Comparison of ENCODE assay signal across 8 cellular contexts in genomic region chr3:18442743-18443669, GRCh38. TPM values are rescaled to one million over a fixed set of nuclear protein-coding genes. Genes with fewer than 3 reads are reported as not detected.
DNase-seq lines count a peak whose midpoint lies in the region; ATAC-seq and TF ChIP-seq lines count a peak whose summit lies in the region.

No MANE protein-coding gene starts in this region.

- peak overlapping the region; percentile 72 for H3K4me3 ChIP-seq in left ventricle myocardium inferior
- peak overlapping the region; percentile 49 for H3K4me3 ChIP-seq in astrocyte of the cerebellum (ENCODE audit: low read depth, low read length)

- TF ChIP-seq CTCF in left ventricle myocardium inferior (IDR thresholded peaks at IDR 0.05; ENCODE audit: borderline replicate concordance) (no peak), astrocyte of the cerebellum (IDR thresholded peaks at IDR 0.05; ENCODE audit: low read depth, low read length, missing control alignments) (no peak), natural killer cell (IDR thresholded peaks at IDR 0.05) (no peak)

- peaks cover 73% of the 10 kb centered on the region for H3K27me3 ChIP-seq in left ventricle myocardium inferior (ENCODE audit: low read depth)

- in situ Hi-C loops in astrocyte of the cerebellum (cut with HindIII; ENCODE audit: low sequenced_read_pairs), result no loop called here

- H3K9me3 ChIP-seq in left ventricle myocardium inferior (replicated peaks), result no peaks in the 10 kb centered on the region

- DNase-seq in left ventricle myocardium inferior, result no peak
- DNase-seq in Right ventricle myocardium inferior (ENCODE audit: missing footprints), result no peak
- no peak for DNase-seq in astrocyte of the cerebellum (ENCODE audit: low read depth)
- DNase-seq in natural killer cell, result no peak
- DNase-seq in SW480 (ENCODE audit: low spot score), result no peak
- no peak for DNase-seq in hepatic stellate cell (ENCODE audit: low spot score)
- no peak for DNase-seq in AG08396 (ENCODE audit: low spot score)
- DNase-seq in NAMALWA (ENCODE audit: low spot score), result no peak

- H3K36me3 ChIP-seq in left ventricle myocardium inferior, result no peaks in the 10 kb centered on the region

- intact Hi-C loops in left ventricle myocardium inferior (cut with micrococcal nuclease), result no loop called here
- intact Hi-C loops in Right ventricle myocardium inferior (cut with DNase I), result no loop called here
- intact Hi-C loops in natural killer cell (cut with micrococcal nuclease), result loop anchor here (1.0 to 2.0 kb wide), 2 partner anchors 17 to 316 kb away; no protein-coding TSS in a partner anchor

- H3K27ac Mint-ChIP-seq in natural killer cell, result peak overlapping the region; percentile 85 to 97

- H3K4me1 Mint-ChIP-seq in natural killer cell, result peaks cover 72 to 80% of the 10 kb centered on the region in 2 donors

- H3K4me3 Mint-ChIP-seq in natural killer cell, result peak overlapping the region; percentile 98

- H3K9me3 Mint-ChIP-seq in natural killer cell, result no peaks in the 10 kb centered on the region

- H3K27ac ChIP-seq in left ventricle myocardium inferior (replicated peaks), result no peak overlapping the region

- no peaks in the 10 kb centered on the region for H3K36me3 Mint-ChIP-seq in natural killer cell

- ATAC-seq in Right ventricle myocardium inferior (no peak), natural killer cell (no peak)

- no peaks in the 10 kb centered on the region for H3K27me3 Mint-ChIP-seq in natural killer cell (ENCODE audit: low read depth in 2 of 2)

- peaks cover 27% of the 10 kb centered on the region for H3K4me1 ChIP-seq in left ventricle myocardium inferior

RNA-seq across cellular contexts. Expression of gene SATB1, which starts 17.9 kb away (rescaled TPM):
- 44.3 TPM for total RNA-seq in left ventricle myocardium inferior
- total RNA-seq in Right ventricle myocardium inferior, result 41.6 TPM
- 100 to 1,000 TPM; 137 to 162 (median 151) TPM for total RNA-seq in natural killer cell
